In genomic region chr2:162795312-162795711, GRCh38 we compare ENCODE assay signal across 16 cellular contexts. TPM values are rescaled to one million over a fixed set of nuclear protein-coding genes. Genes with fewer than 3 reads are reported as not detected.
DNase-seq lines count a peak whose midpoint lies in the region; ATAC-seq and TF ChIP-seq lines count a peak whose summit lies in the region.
"Had no signal": no experiment of that assay in that cellular context is flagged by ENCODE, and none has a peak within 500 bp of the region (broad histone marks: within the 10 kb centered on the region; RNA-seq: fewer than 3 reads in every experiment).

No MANE protein-coding gene starts in this region.

- TF ChIP-seq CTCF in OCI-LY3 (IDR thresholded peaks at IDR 0.05; ENCODE audit: low read depth, low read length) = peak; percentile 35

- H3K27me3 ChIP-seq in H7 (ENCODE audit: control insufficient read depth, insufficient read depth, low read length) = no peaks in the 10 kb centered on the region
- H3K27me3 ChIP-seq in OCI-LY3 (ENCODE audit: low read depth, low read length) = no peaks in the 10 kb centered on the region

- no peaks in the 10 kb centered on the region for H3K4me1 ChIP-seq in OCI-LY3 (ENCODE audit: low read length)
- H3K4me1 ChIP-seq: HAP-1 had no signal

- no peaks in the 10 kb centered on the region for H3K36me3 ChIP-seq in H7 (replicated peaks; ENCODE audit: control insufficient read depth, insufficient read depth, low read length)
- no peaks in the 10 kb centered on the region for H3K36me3 ChIP-seq in OCI-LY3 (replicated peaks; ENCODE audit: low read depth, low read length)
- H3K36me3 ChIP-seq: HAP-1 had no signal

- no peaks in the 10 kb centered on the region for H3K27me3 Mint-ChIP-seq in activated CD4-positive, alpha-beta memory T cell treated with anti-CD3 and anti-CD28 coated beads for 36 hours
- H3K27me3 Mint-ChIP-seq: activated T-cell treated with anti-CD3 and anti-CD28 coated beads, Interleukin-2, amount 50 U/mL, for 24 hours; stimulated activated naive B cell treated with anti-CD40 and anti-IgM and Interleukin-4, amounts not matched to agents 10 μg/mL and 1 μg/mL and 100 μg/mL, for 72 hours had no signal

- H3K27ac Mint-ChIP-seq in activated CD4-positive, alpha-beta memory T cell treated with anti-CD3 and anti-CD28 coated beads for 36 hours = no peak overlapping the region
- H3K27ac Mint-ChIP-seq: activated T-cell treated with anti-CD3 and anti-CD28 coated beads, Interleukin-2, amount 50 U/mL, for 24 hours; stimulated activated naive B cell treated with anti-CD40 and anti-IgM and Interleukin-4, amounts not matched to agents 10 μg/mL and 1 μg/mL and 100 μg/mL, for 72 hours had no signal

- H3K9me3 Mint-ChIP-seq in activated CD4-positive, alpha-beta memory T cell treated with anti-CD3 and anti-CD28 coated beads for 36 hours = peaks cover 3% of the 10 kb centered on the region

- CTCF ChIA-PET in activated CD4-positive, alpha-beta memory T cell treated with anti-CD3 and anti-CD28 coated beads for 36 hours (lab: Charles Lee) = no interaction called here

- no peak overlapping the region for H2AFZ ChIP-seq in OCI-LY3 (ENCODE audit: low read depth, low read length)

- no peak overlapping the region for H3K9ac ChIP-seq in OCI-LY3 (ENCODE audit: low read length)

- H3K4me3 ChIP-seq in H7 (ENCODE audit: insufficient read depth, low read depth, low read length) (no peak overlapping the region), OCI-LY3 (ENCODE audit: low read length) (no peak overlapping the region)
- H3K4me3 ChIP-seq: HAP-1 had no signal

- H3K9me3 ChIP-seq in OCI-LY3 (ENCODE audit: insufficient read depth, low read length) = no peaks in the 10 kb centered on the region
- H3K9me3 ChIP-seq: HAP-1 had no signal

- H3K4me3 Mint-ChIP-seq in activated CD4-positive, alpha-beta memory T cell treated with anti-CD3 and anti-CD28 coated beads for 36 hours = no peak overlapping the region
- H3K4me3 Mint-ChIP-seq: activated T-cell treated with anti-CD3 and anti-CD28 coated beads, Interleukin-2, amount 50 U/mL, for 24 hours; stimulated activated naive B cell treated with anti-CD40 and anti-IgM and Interleukin-4, amounts not matched to agents 10 μg/mL and 1 μg/mL and 100 μg/mL, for 72 hours had no signal

- intact Hi-C loops in activated CD4-positive, alpha-beta memory T cell treated with anti-CD3 and anti-CD28 coated beads for 36 hours (cut with micrococcal nuclease) = no loop called here

- no peaks in the 10 kb centered on the region for H3K36me3 Mint-ChIP-seq in activated CD4-positive, alpha-beta memory T cell treated with anti-CD3 and anti-CD28 coated beads for 36 hours
- H3K36me3 Mint-ChIP-seq: stimulated activated naive B cell treated with anti-CD40 and anti-IgM and Interleukin-4, amounts not matched to agents 10 μg/mL and 1 μg/mL and 100 μg/mL, for 72 hours had no signal

- POLR2A ChIA-PET in activated CD4-positive, alpha-beta memory T cell treated with anti-CD3 and anti-CD28 coated beads for 36 hours (lab: Charles Lee) = no interaction called here

- H3K79me2 ChIP-seq in OCI-LY3 (ENCODE audit: low read length) = no peaks in the 10 kb centered on the region

- no peak overlapping the region for H3K4me2 ChIP-seq in OCI-LY3 (ENCODE audit: low read length)

- H4K20me1 ChIP-seq in OCI-LY3 (ENCODE audit: insufficient read depth, low read length) = no peaks in the 10 kb centered on the region

- DNase-seq in COLO668 (lab: John Stamatoyannopoulos, UW; ENCODE audit: unreplicated experiment) (peak; percentile 11), H7 (peak; percentile 20), iPS-NIHi7 (ENCODE audit: extremely low spot score) (peak; percentile 24), DMS79 (lab: John Stamatoyannopoulos, UW) (no peak)
- no peak for DNase-seq in activated CD4-positive, alpha-beta memory T cell treated with anti-CD3 and anti-CD28 coated beads for 36 hours
- DNase-seq in stimulated activated CD4-positive, alpha-beta T cell treated with anti-CD3 and anti-CD28 coated beads, Interleukin-2, amount 100 ng/mL, for 48 hours = no peak
- DNase-seq: activated T-cell treated with anti-CD3 and anti-CD28 coated beads, Interleukin-2, amount 50 U/mL, for 24 hours; amygdala; IMR-90; mammary epithelial cell; NCI-H2227 treated with DMSO at 0.1 percent for 48 hours; posterior cingulate gyrus; stimulated activated naive B cell treated with anti-CD40 and anti-IgM and Interleukin-4, amounts not matched to agents 10 μg/mL and 1 μg/mL and 100 μg/mL, for 72 hours had no signal

- H3K27ac ChIP-seq in OCI-LY3 (ENCODE audit: low read length) = no peak overlapping the region

- ATAC-seq in GM21526 (IDR thresholded peaks at IDR 0.05; ENCODE audit: low FRiP score, unreplicated experiment) = no peak
- ATAC-seq: stimulated activated naive B cell treated with anti-CD40 and anti-IgM and Interleukin-4, amounts not matched to agents 10 μg/mL and 1 μg/mL and 100 μg/mL, for 72 hours had no signal

- H3K4me1 Mint-ChIP-seq in activated CD4-positive, alpha-beta memory T cell treated with anti-CD3 and anti-CD28 coated beads for 36 hours (ENCODE audit: low read depth) = no peaks in the 10 kb centered on the region
- H3K4me1 Mint-ChIP-seq: stimulated activated naive B cell treated with anti-CD40 and anti-IgM and Interleukin-4, amounts not matched to agents 10 μg/mL and 1 μg/mL and 100 μg/mL, for 72 hours had no signal

RNA-seq across cellular contexts. Expression of gene KCNH7, which starts 43.3 kb away (rescaled TPM):
- 0.03 and 0.59 TPM in 2 replicates for total RNA-seq in H7 (2014; rRNA removed; shearing (Covaris generic))
- total RNA-seq in activated CD4-positive, alpha-beta memory T cell treated with anti-CD3 and anti-CD28 coated beads for 36 hours = not detected
- total RNA-seq: IMR-90, mammary epithelial cell had no signal

Comparison
In these comparisons a context has a peak if more than half of its experiments do, and no peak if none do; other contexts are left out.
1. DNase-seq: peak in COLO668 (single experiment), H7 (single experiment) and iPS-NIHi7 (single experiment); none in activated CD4-positive, alpha-beta memory T cell treated with anti-CD3 and anti-CD28 coated beads for 36 hours (single experiment), DMS79 (single experiment) and stimulated activated CD4-positive, alpha-beta T cell treated with anti-CD3 and anti-CD28 coated beads, Interleukin-2, amount 100 ng/mL, for 48 hours (0 of 2).